ENCODE assay signal across 21 cellular contexts in genomic region chr5:168773231-168773630, GRCh38.
"Had no signal": no experiment of that assay in that cellular context is flagged by ENCODE, and none has a peak within 500 bp of the region (broad histone marks: within the 10 kb centered on the region; RNA-seq: fewer than 3 reads in every experiment).

No MANE protein-coding gene starts in this region.

- H3K4me3 ChIP-seq: esophagus muscularis mucosa, gastrocnemius medialis, right atrium auricular region, sigmoid colon, skin epidermis, testis, tibial nerve, upper lobe of right lung, vagina had no signal

- H3K9me3 ChIP-seq: esophagus muscularis mucosa, gastrocnemius medialis, neutrophil, right atrium auricular region, sigmoid colon, testis, upper lobe of right lung, vagina had no signal

- DNase-seq: effector memory CD8-positive, alpha-beta T cell; gastrocnemius medialis; islet precursor cell; mammary epithelial cell; naive thymus-derived CD4-positive, alpha-beta T cell; nephron progenitor cell; sigmoid colon; stimulated activated CD4-positive, alpha-beta T cell treated with anti-CD3 and anti-CD28 coated beads, Interleukin-2, amount 100 ng/mL, for 24 hours; stimulated activated CD4-positive, alpha-beta T cell treated with anti-CD3 and anti-CD28 coated beads, Interleukin-4, amount 100 ng/mL, for 4 hours; stimulated activated naive B cell treated with anti-CD40 and anti-IgM and Interleukin-4, amounts not matched to agents 10 μg/mL and 1 μg/mL and 100 μg/mL, for 72 hours; stimulated activated naive CD8-positive, alpha-beta T cell treated with anti-CD3 and anti-CD28 coated beads, Interleukin-15, amount 100 ng/mL, for 72 hours; testis; upper lobe of right lung had no signal

- ATAC-seq: effector memory CD8-positive, alpha-beta T cell; gastrocnemius medialis; left lobe of liver; naive thymus-derived CD4-positive, alpha-beta T cell; stimulated activated naive B cell treated with anti-CD40 and anti-IgM and Interleukin-4, amounts not matched to agents 10 μg/mL and 1 μg/mL and 100 μg/mL, for 72 hours; stimulated activated naive CD8-positive, alpha-beta T cell treated with anti-CD3 and anti-CD28 coated beads, Interleukin-15, amount 100 ng/mL, for 72 hours; upper lobe of right lung had no signal

- H3K9me3 Mint-ChIP-seq: effector memory CD8-positive, alpha-beta T cell had no signal

- H3K4me1 Mint-ChIP-seq: naive thymus-derived CD4-positive, alpha-beta T cell; stimulated activated naive B cell treated with anti-CD40 and anti-IgM and Interleukin-4, amounts not matched to agents 10 μg/mL and 1 μg/mL and 100 μg/mL, for 72 hours; stimulated activated naive CD8-positive, alpha-beta T cell treated with anti-CD3 and anti-CD28 coated beads, Interleukin-15, amount 100 ng/mL, for 72 hours had no signal

- H3K27ac ChIP-seq: epithelial cell of prostate, esophagus muscularis mucosa, gastrocnemius medialis, neutrophil, right atrium auricular region, sigmoid colon, skin epidermis, testis, tibial nerve, upper lobe of right lung, vagina had no signal

- H3K4me1 ChIP-seq: esophagus muscularis mucosa, gastrocnemius medialis, sigmoid colon, testis, tibial nerve, upper lobe of right lung, vagina had no signal

- H3K36me3 Mint-ChIP-seq: naive thymus-derived CD4-positive, alpha-beta T cell; stimulated activated naive B cell treated with anti-CD40 and anti-IgM and Interleukin-4, amounts not matched to agents 10 μg/mL and 1 μg/mL and 100 μg/mL, for 72 hours had no signal

- H3K36me3 ChIP-seq: gastrocnemius medialis, neutrophil, vagina had no signal

- H3K4me3 Mint-ChIP-seq: effector memory CD8-positive, alpha-beta T cell; naive thymus-derived CD4-positive, alpha-beta T cell; nephron progenitor cell; stimulated activated naive B cell treated with anti-CD40 and anti-IgM and Interleukin-4, amounts not matched to agents 10 μg/mL and 1 μg/mL and 100 μg/mL, for 72 hours; stimulated activated naive CD8-positive, alpha-beta T cell treated with anti-CD3 and anti-CD28 coated beads, Interleukin-15, amount 100 ng/mL, for 72 hours had no signal

- H3K27ac Mint-ChIP-seq: effector memory CD8-positive, alpha-beta T cell; naive thymus-derived CD4-positive, alpha-beta T cell; nephron progenitor cell; stimulated activated naive B cell treated with anti-CD40 and anti-IgM and Interleukin-4, amounts not matched to agents 10 μg/mL and 1 μg/mL and 100 μg/mL, for 72 hours had no signal

- H3K27me3 ChIP-seq: esophagus muscularis mucosa, gastrocnemius medialis, neutrophil, right atrium auricular region, sigmoid colon, testis, tibial nerve, vagina had no signal
